Comparison of ENCODE assay signal across 12 cellular contexts in genomic region chr1:115677570-115677969, GRCh38. TPM values are rescaled to one million over a fixed set of nuclear protein-coding genes. Genes with fewer than 3 reads are reported as not detected.
DNase-seq lines count a peak whose midpoint lies in the region; ATAC-seq and TF ChIP-seq lines count a peak whose summit lies in the region.
"Had no signal": no experiment of that assay in that cellular context is flagged by ENCODE, and none has a peak within 500 bp of the region (broad histone marks: within the 10 kb centered on the region; RNA-seq: fewer than 3 reads in every experiment).

No MANE protein-coding gene starts in this region.

- H3K27me3 ChIP-seq in iPS-18a (ENCODE audit: control insufficient read depth, insufficient read depth, low read length) = no peaks in the 10 kb centered on the region
- H3K27me3 ChIP-seq in stomach smooth muscle (ENCODE audit: control insufficient read depth in 1 of 2, insufficient read depth in 2 of 2, low read length in 2 of 2) = no peaks in the 10 kb centered on the region
- H3K27me3 ChIP-seq in ovary = no peaks in the 10 kb centered on the region
- H3K27me3 ChIP-seq: colonic mucosa, MG63 had no signal

- H3K9me3 ChIP-seq in iPS-18a (ENCODE audit: control insufficient read depth, low read depth, low read length) (no peaks in the 10 kb centered on the region), stomach smooth muscle (ENCODE audit: control insufficient read depth in 2 of 2, low read length in 2 of 2) (no peaks in the 10 kb centered on the region), ovary (no peaks in the 10 kb centered on the region)
- H3K9me3 ChIP-seq: colonic mucosa, MG63 had no signal

- WGBS in ovary, 3 donors = 98 to 100% (median 100%) methylated on average over 1 of the region's 1 CpG

- TF ChIP-seq POLR2A in ovary (IDR thresholded peaks at IDR 0.05) = no peak

- H3K36me3 ChIP-seq in iPS-18a (ENCODE audit: control insufficient read depth, low read depth, low read length) = peaks cover 5% of the 10 kb centered on the region
- no peaks in the 10 kb centered on the region for H3K36me3 ChIP-seq in stomach smooth muscle (ENCODE audit: control insufficient read depth in 2 of 2, insufficient read depth in 2 of 2, low read length in 2 of 2)
- no peaks in the 10 kb centered on the region for H3K36me3 ChIP-seq in ovary
- H3K36me3 ChIP-seq: colonic mucosa had no signal

- no peak for TF ChIP-seq CTCF in ovary (IDR thresholded peaks at IDR 0.05)

- peak; percentile 3 for DNase-seq in NCI-H82 (lab: John Stamatoyannopoulos, UW)
- DNase-seq in NCI-H82 treated with DMSO at 0.1 percent for 48 hours (lab: John Stamatoyannopoulos, UW; ENCODE audit: unreplicated experiment) = no peak
- DNase-seq in OCI-M1 (lab: John Stamatoyannopoulos, UW) = peak; percentile 3
- no peak for DNase-seq in ovary
- DNase-seq: activated naive CD8-positive, alpha-beta T cell treated with anti-CD3 and anti-CD28 coated beads for 36 hours; colonic mucosa; MG63; NCI-H510A had no signal

- ATAC-seq in GM18498 (IDR thresholded peaks at IDR 0.05; ENCODE audit: unreplicated experiment) (no peak), GM19452 (IDR thresholded peaks at IDR 0.05; ENCODE audit: unreplicated experiment) (no peak)

- H3K4me3 ChIP-seq in iPS-18a (ENCODE audit: low read length) (no peak overlapping the region), stomach smooth muscle (ENCODE audit: low read length in 2 of 2) (no peak overlapping the region), ovary (no peak overlapping the region)
- H3K4me3 ChIP-seq: colonic mucosa, MG63 had no signal

- intact Hi-C loops in ovary (cut with DNase I) = no loop called here

- H3K9ac ChIP-seq in iPS-18a (ENCODE audit: low read length) = no peak overlapping the region
- no peak overlapping the region for H3K9ac ChIP-seq in stomach smooth muscle (ENCODE audit: low read length in 2 of 2)

- no peak for TF ChIP-seq EP300 in ovary (IDR thresholded peaks at IDR 0.05)

- peaks cover 5% of the 10 kb centered on the region for H3K4me1 ChIP-seq in iPS-18a (ENCODE audit: control insufficient read depth, low read depth, low read length)
- peaks cover 52% of the 10 kb centered on the region for H3K4me1 ChIP-seq in stomach smooth muscle (ENCODE audit: control insufficient read depth, insufficient read depth, low read length)
- H3K4me1 ChIP-seq in ovary (ENCODE audit: insufficient read depth) = peaks cover 6% of the 10 kb centered on the region

- H3K27ac ChIP-seq in iPS-18a (ENCODE audit: low read length) (peak overlapping the region; percentile 43), stomach smooth muscle (ENCODE audit: low read length) (peak overlapping the region; percentile 76), ovary (no peak overlapping the region)

RNA-seq across cellular contexts. Expression of gene VANGL1, which starts 35.8 kb away (rescaled TPM):
- total RNA-seq in ovary = 10 to 100 TPM in 2 of 7 donors, 1 to 10 TPM in 5; 1.8 to 10.2 (median 8.8) TPM
- polyA plus RNA-seq in ovary = 10 to 100 TPM in 1 of 2 donors, 1 to 10 TPM in 1; 2.9 to 11.0 TPM

Comparison
In these comparisons a context has a peak if more than half of its experiments do, and no peak if none do; other contexts are left out.
1. DNase-seq: peak in NCI-H82 (single experiment) and OCI-M1 (single experiment); none in NCI-H82 treated with DMSO at 0.1 percent for 48 hours (single experiment) and ovary (0 of 5).
2. H3K27ac ChIP-seq: peak in iPS-18a (single experiment) and stomach smooth muscle (single experiment); none in ovary (0 of 2).